30 cellular contexts compared by ENCODE assay signal in genomic region chr7:17292858-17293257, GRCh38.
"Had no signal": no experiment of that assay in that cellular context is flagged by ENCODE, and none has a peak within 500 bp of the region (broad histone marks: within the 10 kb centered on the region; RNA-seq: fewer than 3 reads in every experiment).

No MANE protein-coding gene starts in this region.

- H3K9me3 ChIP-seq: adrenal gland, body of pancreas, colonic mucosa, esophagus squamous epithelium had no signal

- H3K4me1 ChIP-seq: colonic mucosa had no signal

- DNase-seq: activated B cell treated with CpG ODN at 0.5 μM for 24 hours; activated CD4-positive, alpha-beta memory T cell treated with anti-CD3 and anti-CD28 coated beads for 36 hours; activated CD4-positive, alpha-beta T cell treated with anti-CD3 and anti-CD28 coated beads for 36 hours; activated CD4-positive, alpha-beta T cell treated with anti-CD3 and anti-CD28 coated beads, Interleukin-2, amount 10 ng/mL, durations not matched to agents 24 days and 14 days; activated CD4-positive, CD25-positive, alpha-beta regulatory T cell treated with anti-CD3 and anti-CD28 coated beads, Interleukin-2, amount 50 U/mL, for 72 hours; activated CD8-positive, alpha-beta memory T cell treated with anti-CD3 and anti-CD28 coated beads, Interleukin-2, amount 10 ng/mL, durations not matched to agents 7 days and 5 days; activated CD8-positive, alpha-beta memory T cell treated with anti-CD3 and anti-CD28 coated beads, Interleukin-2, amount 50 U/mL, for 4 hours; activated CD8-positive, alpha-beta T cell treated with anti-CD3 and anti-CD28 coated beads, Interleukin-2, amount 10 ng/mL, durations not matched to agents 7 days and 5 days; activated effector memory CD4-positive, alpha-beta T cell treated with anti-CD3 and anti-CD28 coated beads, Interleukin-2, amount 50 U/mL, for 16 hours; activated naive CD4-positive, alpha-beta T cell treated with anti-CD3 and anti-CD28 coated beads for 36 hours; activated naive CD8-positive, alpha-beta T cell treated with anti-CD3 and anti-CD28 coated beads for 36 hours; activated naive CD8-positive, alpha-beta T cell treated with anti-CD3 and anti-CD28 coated beads, Interleukin-2, amount 50 U/mL, for 24 hours; activated T-cell treated with anti-CD3 and anti-CD28 coated beads, Interleukin-2, amount 50 U/mL, for 1 hour; activated T-cell treated with anti-CD3 and anti-CD28 coated beads, Interleukin-2, amount 50 U/mL, for 48 hours; adrenal gland; amygdala; aorta; body of pancreas; caudate nucleus; colonic mucosa; effector CD8-positive, alpha-beta T cell; esophagus squamous epithelium; foreskin fibroblast; glutamatergic neuron; SW 1271; T-cell; T-helper 17 cell; T1000; WERI-Rb-1 had no signal

- H3K36me3 ChIP-seq: adrenal gland, colonic mucosa, esophagus squamous epithelium, WERI-Rb-1 had no signal

- H3K27me3 ChIP-seq: adrenal gland, body of pancreas, colonic mucosa, esophagus squamous epithelium had no signal

- ATAC-seq: activated CD4-positive, alpha-beta T cell treated with anti-CD3 and anti-CD28 coated beads for 36 hours; activated CD8-positive, alpha-beta memory T cell treated with anti-CD3 and anti-CD28 coated beads, Interleukin-2, amount 10 ng/mL, durations not matched to agents 7 days and 5 days; activated CD8-positive, alpha-beta T cell treated with anti-CD3 and anti-CD28 coated beads, Interleukin-2, amount 10 ng/mL, durations not matched to agents 7 days and 5 days; activated naive CD8-positive, alpha-beta T cell treated with anti-CD3 and anti-CD28 coated beads, Interleukin-2, amount 50 U/mL, for 24 hours; body of pancreas; T-cell; T-helper 17 cell had no signal

- H3K4me3 ChIP-seq: adrenal gland, body of pancreas, colonic mucosa, esophagus squamous epithelium had no signal

- H3K27ac ChIP-seq: adrenal gland, body of pancreas, colonic mucosa, epithelial cell of prostate, esophagus squamous epithelium, WERI-Rb-1 had no signal
